In the genomic region with DNA sequence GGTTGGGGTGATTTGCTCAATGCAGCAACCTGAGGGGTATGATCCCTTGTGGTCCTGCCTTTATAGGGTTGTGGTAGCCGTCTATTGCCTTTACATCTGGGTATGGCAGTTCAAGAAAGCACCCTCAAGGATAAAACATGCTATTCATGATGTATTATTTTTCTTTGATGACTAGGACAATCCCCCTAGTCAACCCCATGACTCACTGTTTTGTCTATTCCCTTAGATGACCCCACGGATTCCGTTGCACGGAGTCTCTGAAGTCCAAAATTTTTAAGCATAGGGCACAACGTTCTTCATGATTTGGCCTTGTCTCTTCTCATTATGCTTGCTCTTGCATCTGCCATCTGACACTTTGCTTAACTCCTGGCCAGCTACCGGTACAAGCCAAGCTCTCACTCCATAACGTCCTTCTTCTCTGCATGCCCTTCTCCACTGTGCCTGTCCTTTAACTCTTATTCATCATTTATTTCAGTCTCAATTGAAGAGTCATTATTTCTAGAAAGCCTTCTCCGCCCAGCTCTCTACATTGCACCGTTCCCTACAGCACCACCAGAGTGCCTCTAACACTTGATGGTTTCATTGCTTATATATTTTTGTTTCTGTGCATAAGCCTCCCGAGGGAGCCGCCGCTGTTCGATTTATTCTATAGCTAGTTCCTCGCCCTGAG, we compare ENCODE assay signal across 8 cellular contexts. TPM values are rescaled to one million over a fixed set of nuclear protein-coding genes. Genes with fewer than 3 reads are reported as not detected.
DNase-seq lines count a peak whose midpoint lies in the region; ATAC-seq and TF ChIP-seq lines count a peak whose summit lies in the region.

No MANE protein-coding gene starts in this region.

- no peak for TF ChIP-seq CTCF in colonic mucosa (IDR thresholded peaks at IDR 0.05)
- no peak for TF ChIP-seq CTCF in nephron progenitor cell (IDR thresholded peaks at IDR 0.05)
- TF ChIP-seq CTCF in GM20000 (IDR thresholded peaks at IDR 0.05; ENCODE audit: extremely low read depth, missing control alignments), result no peak

- H3K4me1 ChIP-seq in CD4-positive, alpha-beta memory T cell (ENCODE audit: insufficient read depth, low read length), result peaks cover 18% of the 10 kb centered on the region
- H3K4me1 ChIP-seq in colonic mucosa, result peaks cover 8% of the 10 kb centered on the region

- no peaks in the 10 kb centered on the region for H3K27me3 ChIP-seq in CD4-positive, alpha-beta memory T cell (ENCODE audit: insufficient read depth, low read length)
- H3K27me3 ChIP-seq in colonic mucosa, result no peaks in the 10 kb centered on the region

- peak overlapping the region; percentile 52 for H3K27ac ChIP-seq in CD4-positive, alpha-beta memory T cell (ENCODE audit: low read depth, low read length)
- H3K27ac ChIP-seq in colonic mucosa, result peak overlapping the region; percentile 93

- POLR2A ChIA-PET in CD4-positive, alpha-beta memory T cell (lab: Charles Lee; ENCODE audit: partially characterized antibody), result interaction anchor here (0.5 kb wide), 1 partner anchor 21 kb away, joined by 3 read pairs; no protein-coding TSS in a partner anchor

- H3K4me1 Mint-ChIP-seq in CD4-positive, alpha-beta memory T cell, result peaks cover 18 to 30% (median 24%) of the 10 kb centered on the region in 4 donors
- peaks cover 39% of the 10 kb centered on the region for H3K4me1 Mint-ChIP-seq in nephron progenitor cell

- no peaks in the 10 kb centered on the region for H3K9me3 ChIP-seq in CD4-positive, alpha-beta memory T cell (ENCODE audit: control insufficient read depth in 1 of 2, low read length in 2 of 2)
- H3K9me3 ChIP-seq in colonic mucosa, result no peaks in the 10 kb centered on the region

- peak overlapping the region; percentile 40 to 75 for H3K4me3 ChIP-seq in CD4-positive, alpha-beta memory T cell (ENCODE audit: low read length in 2 of 2)
- peak overlapping the region; percentile 73 for H3K4me3 ChIP-seq in colonic mucosa

- CTCF ChIA-PET in CD4-positive, alpha-beta memory T cell (lab: Charles Lee; ENCODE audit: partially characterized antibody), result no interaction called here

- H3K36me3 Mint-ChIP-seq in CD4-positive, alpha-beta memory T cell, result peaks cover 0 to 4% of the 10 kb centered on the region in 2 donors
- peaks cover 6% of the 10 kb centered on the region for H3K36me3 Mint-ChIP-seq in nephron progenitor cell (ENCODE audit: low read depth)

- H3K36me3 ChIP-seq in CD4-positive, alpha-beta memory T cell (ENCODE audit: insufficient read depth, low read length), result no peaks in the 10 kb centered on the region
- H3K36me3 ChIP-seq in colonic mucosa, result no peaks in the 10 kb centered on the region

- ATAC-seq in GM19463 (IDR thresholded peaks at IDR 0.05; ENCODE audit: unreplicated experiment), result no peak

- DNase-seq in CD4-positive, alpha-beta memory T cell, result no peak
- DNase-seq in M059J (ENCODE audit: low read depth), result peak; percentile 78
- no peak for DNase-seq in colonic mucosa
- DNase-seq in nephron progenitor cell, result no peak
- no peak for DNase-seq in NOMO-1 (lab: John Stamatoyannopoulos, UW; ENCODE audit: unreplicated experiment in 2 of 2)
- no peak for DNase-seq in islet precursor cell
- DNase-seq in GM20000 (ENCODE audit: low spot score), result no peak

- peak overlapping the region; percentile 88 to 97 (median 94) for H3K4me3 Mint-ChIP-seq in CD4-positive, alpha-beta memory T cell
- peak overlapping the region; percentile 96 for H3K4me3 Mint-ChIP-seq in nephron progenitor cell

- H3K27me3 Mint-ChIP-seq in CD4-positive, alpha-beta memory T cell, result peaks cover 2% of the 10 kb centered on the region in 2 donors
- peaks cover 7% of the 10 kb centered on the region for H3K27me3 Mint-ChIP-seq in nephron progenitor cell (ENCODE audit: low read depth, poor library complexity)

- no peak overlapping the region for H3K9ac ChIP-seq in colonic mucosa (ENCODE audit: low read depth in 2 of 2, low read length in 2 of 2)

- H3K27ac Mint-ChIP-seq in CD4-positive, alpha-beta memory T cell, result peak overlapping the region; percentile 55 to 95 (median 91)
- H3K27ac Mint-ChIP-seq in nephron progenitor cell, result no peak overlapping the region

- H3K9me3 Mint-ChIP-seq in CD4-positive, alpha-beta memory T cell, result no peaks in the 10 kb centered on the region
- peaks cover under 1% of the 10 kb centered on the region for H3K9me3 Mint-ChIP-seq in nephron progenitor cell

- intact Hi-C loops in CD4-positive, alpha-beta memory T cell (cut with micrococcal nuclease), result loop anchor here (10.0 kb wide), 1 partner anchor 349 kb away; no protein-coding TSS in a partner anchor
- intact Hi-C loops in colonic mucosa (cut with DNase I), result no loop called here

RNA-seq across cellular contexts. Expression of a gene that starts 0.8 kb away (rescaled TPM):
- 1 to 10 TPM; 3.9 to 4.2 TPM for total RNA-seq in CD4-positive, alpha-beta memory T cell
- polyA plus RNA-seq in CD4-positive, alpha-beta memory T cell, result 1 to 10 TPM; 1.9 to 3.0 TPM
- total RNA-seq in M059J (2014; rRNA removed; shearing (Covaris generic)), result 6.0 and 8.1 TPM in 2 replicates
- total RNA-seq in colonic mucosa, result 1 to 10 TPM; 2.5 to 2.9 TPM
